ENCODE assay signal across 9 cellular contexts in genomic region chr10:96765406-96766240, GRCh38. TPM values are rescaled to one million over a fixed set of nuclear protein-coding genes. Genes with fewer than 3 reads are reported as not detected.
A peak's percentile ranks its signal among the peaks of the same experiment; 100 is the strongest.
DNase-seq lines count a peak whose midpoint lies in the region; ATAC-seq and TF ChIP-seq lines count a peak whose summit lies in the region.
"Had no signal": no experiment of that assay in that cellular context is flagged by ENCODE, and none has a peak within 500 bp of the region (broad histone marks: within the 10 kb centered on the region; RNA-seq: fewer than 3 reads in every experiment).

No MANE protein-coding gene starts in this region.

- H4K20me1 ChIP-seq in SK-N-SH (ENCODE audit: insufficient read depth), result no peaks in the 10 kb centered on the region

- H3F3A ChIP-seq in SK-N-SH (replicated peaks; ENCODE audit: insufficient read depth), result no peaks in the 10 kb centered on the region

- intact Hi-C loops in activated naive CD4-positive, alpha-beta T cell treated with anti-CD3 and anti-CD28 coated beads for 36 hours (cut with micrococcal nuclease), result loop anchor here (1.0 to 10.0 kb wide), 5 partner anchors 65 to 447 kb away; no protein-coding TSS in a partner anchor

- TF ChIP-seq EP300 in SK-N-SH (IDR thresholded peaks at IDR 0.05; ENCODE audit: borderline replicate concordance in 1 of 2, low read depth in 1 of 2, low read length in 1 of 2), result no peak

- POLR2A ChIA-PET in SK-N-SH (lab: Yijun Ruan, JAX), result no interaction called here

- H3K4me2 ChIP-seq in SK-N-SH, result no peak overlapping the region

- no peaks in the 10 kb centered on the region for H3K9me3 Mint-ChIP-seq in activated naive CD4-positive, alpha-beta T cell treated with anti-CD3 and anti-CD28 coated beads for 36 hours

- H3K27me3 Mint-ChIP-seq in activated naive CD4-positive, alpha-beta T cell treated with anti-CD3 and anti-CD28 coated beads for 36 hours (ENCODE audit: low read depth), result no peaks in the 10 kb centered on the region
- H3K27me3 Mint-ChIP-seq: activated naive CD8-positive, alpha-beta T cell had no signal

- CTCF ChIA-PET in SK-N-SH (lab: Yijun Ruan, JAX), result no interaction called here
- CTCF ChIA-PET in activated naive CD4-positive, alpha-beta T cell treated with anti-CD3 and anti-CD28 coated beads for 36 hours (lab: Charles Lee), result interaction anchor here (0.5 to 0.6 kb wide), 3 partner anchors 38 to 271 kb away, joined by 3 to 4 read pairs (median 3); no protein-coding TSS in a partner anchor

- ATAC-seq in HG03139 (IDR thresholded peaks at IDR 0.05; ENCODE audit: unreplicated experiment), result peak; percentile 68

- H3K9me3 ChIP-seq in SK-N-SH, result no peaks in the 10 kb centered on the region
- H3K9me3 ChIP-seq in cardiac muscle cell (ENCODE audit: low read depth), result no peaks in the 10 kb centered on the region

- H3K4me3 Mint-ChIP-seq in activated naive CD4-positive, alpha-beta T cell treated with anti-CD3 and anti-CD28 coated beads for 36 hours, result no peak overlapping the region
- H3K4me3 Mint-ChIP-seq: activated naive CD8-positive, alpha-beta T cell had no signal

- no peak overlapping the region for H3K27ac ChIP-seq in SK-N-SH (ENCODE audit: low read depth in 2 of 2, low read length in 1 of 2)
- no peak overlapping the region for H3K27ac ChIP-seq in cardiac muscle cell

- H3K27ac Mint-ChIP-seq in activated naive CD4-positive, alpha-beta T cell treated with anti-CD3 and anti-CD28 coated beads for 36 hours, result no peak overlapping the region
- H3K27ac Mint-ChIP-seq: activated naive CD8-positive, alpha-beta T cell had no signal

- no peaks in the 10 kb centered on the region for H3K36me3 ChIP-seq in SK-N-SH (replicated peaks in 1 of 2; ENCODE audit: control insufficient read depth in 1 of 2, insufficient read depth in 2 of 2, low read length in 1 of 2)
- no peaks in the 10 kb centered on the region for H3K36me3 ChIP-seq in cardiac muscle cell

- H3K79me2 ChIP-seq in SK-N-SH (ENCODE audit: insufficient read depth), result no peaks in the 10 kb centered on the region

- H3K4me3 ChIP-seq in SK-N-SH (ENCODE audit: low read depth in 2 of 2, low read length in 1 of 2) (no peak overlapping the region), cardiac muscle cell (no peak overlapping the region)

- no peak overlapping the region for H2AFZ ChIP-seq in SK-N-SH (ENCODE audit: low read depth)

- DNase-seq in DMS53 (lab: John Stamatoyannopoulos, UW), result peak; percentile 78
- DNase-seq in SK-N-SH, result peak; percentile 78
- peak; percentile 86 for DNase-seq in activated naive CD4-positive, alpha-beta T cell treated with anti-CD3 and anti-CD28 coated beads for 36 hours
- DNase-seq in cardiac muscle cell (ENCODE audit: low read depth in 1 of 2, low spot score in 1 of 2), result peak; percentile 61
- DNase-seq in retina, result peak; percentile 16
- no peak for DNase-seq in NCI-H187 treated with DMSO at 0.1 percent for 48 hours (lab: John Stamatoyannopoulos, UW)
- no peak for DNase-seq in NCI-H128 (lab: John Stamatoyannopoulos, UW; ENCODE audit: unreplicated experiment)

- H3K27me3 ChIP-seq in SK-N-SH (ENCODE audit: insufficient read depth), result no peaks in the 10 kb centered on the region; the same call in 1 of the 2 replicates
- H3K27me3 ChIP-seq in cardiac muscle cell, result no peaks in the 10 kb centered on the region

- no peaks in the 10 kb centered on the region for H3K9me2 ChIP-seq in SK-N-SH

- TF ChIP-seq RAD21 in SK-N-SH (IDR thresholded peaks at IDR 0.05; ENCODE audit: low read length), result peak; percentile 79

- TF ChIP-seq CTCF in SK-N-SH (IDR thresholded peaks at IDR 0.05) (peak; percentile 93), cardiac muscle cell (IDR thresholded peaks at IDR 0.05; ENCODE audit: low read depth, low read length) (peak; percentile 93)

- H3K4me1 ChIP-seq in SK-N-SH (ENCODE audit: control insufficient read depth in 1 of 2, insufficient read depth in 2 of 2, low read depth in 1 of 2, low read length in 1 of 2) (peaks cover 0 to 7% of the 10 kb centered on the region in 2 experiments; a peak in 1 of 4 replicates), cardiac muscle cell (ENCODE audit: low read depth) (no peaks in the 10 kb centered on the region)

- H3K4me1 Mint-ChIP-seq in activated naive CD4-positive, alpha-beta T cell treated with anti-CD3 and anti-CD28 coated beads for 36 hours (ENCODE audit: low read depth), result peaks cover 2% of the 10 kb centered on the region

- no peaks in the 10 kb centered on the region for H3K36me3 Mint-ChIP-seq in activated naive CD4-positive, alpha-beta T cell treated with anti-CD3 and anti-CD28 coated beads for 36 hours (ENCODE audit: low read depth)
- H3K36me3 Mint-ChIP-seq: activated naive CD8-positive, alpha-beta T cell had no signal

- no peak overlapping the region for H3K9ac ChIP-seq in SK-N-SH

- 23% methylated on average over 9 of the region's 9 CpGs for WGBS in SK-N-SH (ENCODE audit: low lambda C conversion rate)

TF ChIP-seq in SK-N-SH, 30 proteins besides CTCF, POLR2A, EP300 and RAD21:
- no peak for TF ChIP-seq SIN3A (IDR thresholded peaks at IDR 0.05; ENCODE audit: borderline replicate concordance, low read depth, low read length)
- TF ChIP-seq SMC3 (IDR thresholded peaks at IDR 0.05; ENCODE audit: low read depth, low read length), result peak; percentile 76

RNA-seq across cellular contexts. Expression of gene PIK3AP1, which starts 45.3 kb away (rescaled TPM):
- polyA plus RNA-seq in SK-N-SH (2012; rRNA removed) (0.07 and 0.08 TPM in 2 replicates), cardiac muscle cell (1.1 and 1.3 TPM in 2 replicates)
- 0.06 and 0.17 TPM in 2 replicates for polyA plus RNA-seq in SK-N-SH (2012; cell fraction: cytosol; rRNA removed)
- polyA plus RNA-seq in SK-N-SH (2012; cell fraction: nucleus; rRNA removed), result 0.02 TPM in 2 replicates
- total RNA-seq in activated naive CD4-positive, alpha-beta T cell treated with anti-CD3 and anti-CD28 coated beads for 36 hours, result 1 to 10 TPM; 1.6 to 1.7 TPM
- 2.0 and 2.7 TPM in 2 replicates for total RNA-seq in cardiac muscle cell

Comparison
In these comparisons a context has a peak if more than half of its experiments do, and no peak if none do; other contexts are left out.
1. DNase-seq: peak in DMS53 (single experiment), SK-N-SH (single experiment), activated naive CD4-positive, alpha-beta T cell treated with anti-CD3 and anti-CD28 coated beads for 36 hours (single experiment), cardiac muscle cell (2 of 2) and retina (single experiment); none in NCI-H187 treated with DMSO at 0.1 percent for 48 hours (single experiment) and NCI-H128 (single experiment).